In genomic region chr3:53202331-53203015, GRCh38 we compare ENCODE assay signal across 25 cellular contexts. TPM values are rescaled to one million over a fixed set of nuclear protein-coding genes. Genes with fewer than 3 reads are reported as not detected.
DNase-seq lines count a peak whose midpoint lies in the region; ATAC-seq and TF ChIP-seq lines count a peak whose summit lies in the region.
"Had no signal": no experiment of that assay in that cellular context is flagged by ENCODE, and none has a peak within 500 bp of the region (broad histone marks: within the 10 kb centered on the region; RNA-seq: fewer than 3 reads in every experiment).

No MANE protein-coding gene starts in this region.

- DNase-seq in D341Med (ENCODE audit: low spot score) (peak; percentile 17), H7 (peak; percentile 50), NCI-H345 (lab: John Stamatoyannopoulos, UW) (peak; percentile 42), islet precursor cell (peak; percentile 50), nephron progenitor cell (no peak), HuH-7.5 (ENCODE audit: low spot score) (no peak)
- DNase-seq: activated CD4-positive, alpha-beta T cell treated with anti-CD3 and anti-CD28 coated beads for 4 hours; activated CD8-positive, alpha-beta memory T cell treated with anti-CD3 and anti-CD28 coated beads for 24 hours; activated gamma-delta T cell treated with Interleukin-2 at 50 U/mL for 16 hours; activated naive CD8-positive, alpha-beta T cell treated with anti-CD3 and anti-CD28 coated beads, Interleukin-2, amount 50 U/mL, for 24 hours; activated T-cell treated with anti-CD3 and anti-CD28 coated beads, Interleukin-2, amount 50 U/mL, for 24 hours; C1 segment of cervical spinal cord; Caco-2; glutamatergic neuron; NCI-H1048; NCI-H226; occipital lobe; stimulated activated CD4-positive, alpha-beta T cell treated with anti-CD3 and anti-CD28 coated beads, Interleukin-4, amount 100 ng/mL, for 1 hour; stimulated activated naive CD4-positive, alpha-beta T cell; T-cell; testis; uterus had no signal

- H3K4me1 Mint-ChIP-seq in nephron progenitor cell = peaks cover 17% of the 10 kb centered on the region
- H3K4me1 Mint-ChIP-seq: activated naive CD8-positive, alpha-beta T cell treated with anti-CD3 and anti-CD28 coated beads, Interleukin-2, amount 50 U/mL, for 24 hours; memory B cell; T-cell had no signal

- no peaks in the 10 kb centered on the region for H3K36me3 ChIP-seq in H7 (replicated peaks; ENCODE audit: control insufficient read depth, insufficient read depth, low read length)
- H3K36me3 ChIP-seq: uterus had no signal

- H3K4me3 ChIP-seq in H7 (ENCODE audit: insufficient read depth, low read depth, low read length) = no peak overlapping the region
- H3K4me3 ChIP-seq: testis, uterus had no signal

- H3K27ac Mint-ChIP-seq in nephron progenitor cell = no peak overlapping the region
- H3K27ac Mint-ChIP-seq: activated naive CD8-positive, alpha-beta T cell treated with anti-CD3 and anti-CD28 coated beads, Interleukin-2, amount 50 U/mL, for 24 hours; activated T-cell treated with anti-CD3 and anti-CD28 coated beads, Interleukin-2, amount 50 U/mL, for 24 hours; memory B cell; T-cell had no signal

- peaks cover 7% of the 10 kb centered on the region for H3K27me3 Mint-ChIP-seq in nephron progenitor cell (ENCODE audit: low read depth, poor library complexity)
- H3K27me3 Mint-ChIP-seq: activated naive CD8-positive, alpha-beta T cell treated with anti-CD3 and anti-CD28 coated beads, Interleukin-2, amount 50 U/mL, for 24 hours; activated T-cell treated with anti-CD3 and anti-CD28 coated beads, Interleukin-2, amount 50 U/mL, for 24 hours; memory B cell; T-cell had no signal

- H3K36me3 Mint-ChIP-seq in nephron progenitor cell (ENCODE audit: low read depth) = peaks cover 4% of the 10 kb centered on the region
- H3K36me3 Mint-ChIP-seq: T-cell had no signal

- H3K9me3 Mint-ChIP-seq in nephron progenitor cell = peaks cover 15% of the 10 kb centered on the region
- H3K9me3 Mint-ChIP-seq: activated naive CD8-positive, alpha-beta T cell treated with anti-CD3 and anti-CD28 coated beads, Interleukin-2, amount 50 U/mL, for 24 hours; activated T-cell treated with anti-CD3 and anti-CD28 coated beads, Interleukin-2, amount 50 U/mL, for 24 hours; memory B cell had no signal

- TF ChIP-seq CTCF in nephron progenitor cell (IDR thresholded peaks at IDR 0.05) = no peak

- H3K27me3 ChIP-seq in H7 (ENCODE audit: control insufficient read depth, insufficient read depth, low read length) = no peaks in the 10 kb centered on the region
- H3K27me3 ChIP-seq: testis, uterus had no signal

- no peak overlapping the region for H3K4me3 Mint-ChIP-seq in nephron progenitor cell
- H3K4me3 Mint-ChIP-seq: activated naive CD8-positive, alpha-beta T cell treated with anti-CD3 and anti-CD28 coated beads, Interleukin-2, amount 50 U/mL, for 24 hours; activated T-cell treated with anti-CD3 and anti-CD28 coated beads, Interleukin-2, amount 50 U/mL, for 24 hours; memory B cell; T-cell had no signal

- ATAC-seq in HG02571 (IDR thresholded peaks at IDR 0.05; ENCODE audit: unreplicated experiment) = no peak
- ATAC-seq: activated naive CD8-positive, alpha-beta T cell treated with anti-CD3 and anti-CD28 coated beads, Interleukin-2, amount 50 U/mL, for 24 hours; HCT116; T-cell had no signal

RNA-seq across cellular contexts. Expression of gene PRKCD, which starts 41.5 kb away (rescaled TPM):
- total RNA-seq in H7 (2014; rRNA removed; shearing (Covaris generic)) = 2.9 and 3.1 TPM in 2 replicates

RNA-seq across cellular contexts. Expression of gene TKT, which starts 53.3 kb away (rescaled TPM):
- 1,918 and 2,169 TPM in 2 replicates for total RNA-seq in H7 (2014; rRNA removed; shearing (Covaris generic))

Comparison
In these comparisons a context has a peak if more than half of its experiments do, and no peak if none do; other contexts are left out.
1. DNase-seq: peak in D341Med (single experiment), H7 (single experiment), NCI-H345 (single experiment) and islet precursor cell (single experiment); none in nephron progenitor cell (single experiment) and HuH-7.5 (single experiment).